ENCODE assay signal across 1 cellular context in the genomic region with DNA sequence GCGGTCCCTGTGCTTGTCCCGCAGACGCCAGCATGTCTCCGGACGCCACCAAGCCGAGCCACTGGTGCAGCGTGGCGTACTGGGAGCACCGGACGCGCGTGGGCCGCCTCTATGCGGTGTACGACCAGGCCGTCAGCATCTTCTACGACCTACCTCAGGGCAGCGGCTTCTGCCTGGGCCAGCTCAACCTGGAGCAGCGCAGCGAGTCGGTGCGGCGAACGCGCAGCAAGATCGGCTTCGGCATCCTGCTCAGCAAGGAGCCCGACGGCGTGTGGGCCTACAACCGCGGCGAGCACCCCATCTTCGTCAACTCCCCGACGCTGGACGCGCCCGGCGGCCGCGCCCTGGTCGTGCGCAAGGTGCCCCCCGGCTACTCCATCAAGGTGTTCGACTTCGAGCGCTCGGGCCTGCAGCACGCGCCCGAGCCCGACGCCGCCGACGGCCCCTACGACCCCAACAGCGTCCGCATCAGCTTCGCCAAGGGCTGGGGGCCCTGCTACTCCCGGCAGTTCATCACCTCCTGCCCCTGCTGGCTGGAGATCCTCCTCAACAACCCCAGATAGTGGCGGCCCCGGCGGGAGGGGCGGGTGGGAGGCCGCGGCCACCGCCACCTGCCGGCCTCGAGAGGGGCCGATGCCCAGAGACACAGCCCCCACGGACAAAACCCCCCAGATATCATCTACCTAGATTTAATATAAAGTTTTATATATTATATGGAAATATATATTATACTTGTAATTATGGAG.
TF ChIP-seq lines count a peak whose summit lies in the region.

No MANE protein-coding gene starts in this region.

TF ChIP-seq in H1, 55 proteins besides CTCF, POLR2A, EP300 and RAD21:
- TF ChIP-seq SAP30 (IDR thresholded peaks at IDR 0.05; ENCODE audit: insufficient read depth, insufficient replicate concordance, low read length) (no peak), GTF2F1 (IDR thresholded peaks at IDR 0.05; ENCODE audit: borderline replicate concordance, low read depth, low read length) (no peak), SIRT6 (IDR thresholded peaks at IDR 0.05; ENCODE audit: low read length) (no peak), E2F6 (IDR thresholded peaks at IDR 0.05) (no peak), CBX5 (IDR thresholded peaks at IDR 0.05; ENCODE audit: low read depth, low read length) (no peak)
